ENCODE assay signal across 27 cellular contexts in the genomic region with DNA sequence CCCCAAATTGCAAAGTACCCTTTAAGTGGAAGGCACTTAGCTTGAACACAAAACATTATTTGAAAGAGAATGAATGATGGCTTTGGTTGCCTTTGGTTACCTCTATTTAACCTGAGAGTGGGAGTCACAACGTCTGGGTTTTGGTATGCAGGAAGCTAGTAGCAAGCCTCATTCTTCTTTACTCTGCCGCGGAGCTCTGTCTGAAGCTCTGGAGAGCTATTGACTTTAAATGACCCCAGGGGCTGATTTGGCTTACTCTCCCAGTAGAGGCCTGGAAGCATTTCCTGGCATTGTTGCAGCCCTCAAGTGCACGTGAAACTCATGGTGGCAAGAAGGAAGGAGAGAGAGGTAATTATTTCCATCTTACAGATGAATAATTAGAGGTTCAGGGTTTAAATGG.
A peak's percentile ranks its signal among the peaks of the same experiment; 100 is the strongest.
DNase-seq lines count a peak whose midpoint lies in the region; ATAC-seq and TF ChIP-seq lines count a peak whose summit lies in the region.
"Had no signal": no experiment of that assay in that cellular context is flagged by ENCODE, and none has a peak within 500 bp of the region (broad histone marks: within the 10 kb centered on the region; RNA-seq: fewer than 3 reads in every experiment).

No MANE protein-coding gene starts in this region.

- ATAC-seq in left lung (peak; percentile 84), GM21786 (IDR thresholded peaks at IDR 0.05; ENCODE audit: unreplicated experiment) (no peak), HG02623 (IDR thresholded peaks at IDR 0.05; ENCODE audit: unreplicated experiment) (no peak)
- ATAC-seq: foreskin keratinocyte; HCT116; K562; naive thymus-derived CD4-positive, alpha-beta T cell; stimulated activated naive CD8-positive, alpha-beta T cell treated with anti-CD3 and anti-CD28 coated beads, Interleukin-15, Interleukin-2, amounts not matched to agents 100 U/mL and 50 U/mL, for 24 hours had no signal

- H3K36me3 ChIP-seq in left lung = no peaks in the 10 kb centered on the region
- H3K36me3 ChIP-seq: spleen, thyroid gland had no signal

- no peak overlapping the region for H3K4me3 ChIP-seq in choroid plexus epithelial cell (ENCODE audit: low read depth, low read length)
- no peak overlapping the region for H3K4me3 ChIP-seq in left lung
- H3K4me3 ChIP-seq: dorsolateral prefrontal cortex, K562, spleen, thyroid gland had no signal

- no peaks in the 10 kb centered on the region for H3K9me3 ChIP-seq in left lung
- H3K9me3 ChIP-seq: spleen, thyroid gland had no signal

- no peak overlapping the region for H3K27ac ChIP-seq in left lung
- H3K27ac ChIP-seq: dorsolateral prefrontal cortex, foreskin keratinocyte, spleen, thyroid gland had no signal

- peak; percentile 81 for DNase-seq in M059J (ENCODE audit: low read depth)
- peak; percentile 46 for DNase-seq in NCI-H2227 (lab: John Stamatoyannopoulos, UW; ENCODE audit: unreplicated experiment)
- DNase-seq in choroid plexus epithelial cell (ENCODE audit: low read depth) = peak; percentile 31
- DNase-seq in left lung = no peak
- no peak for DNase-seq in NK-92 (lab: John Stamatoyannopoulos, UW; ENCODE audit: unreplicated experiment)
- DNase-seq in stimulated activated naive CD4-positive, alpha-beta T cell treated with Interleukin-2 at 50 U/mL for 16 hours (lab: John Stamatoyannopoulos, UW) = no peak
- DNase-seq: activated CD4-positive, alpha-beta T cell treated with anti-CD3 and anti-CD28 coated beads, Interleukin-2, amount 50 U/mL, for 48 hours; activated effector memory CD4-positive, alpha-beta T cell treated with anti-CD3 and anti-CD28 coated beads, Interleukin-2, amount 50 U/mL, for 16 hours; caudate nucleus; dorsolateral prefrontal cortex; foreskin keratinocyte; GDM1; kidney glomerular epithelial cell; mesenchymal stem cell; naive thymus-derived CD4-positive, alpha-beta T cell; NCI-H1930; NCI-H524; Right ventricle myocardium superior; spleen; stimulated activated CD4-positive, alpha-beta T cell treated with anti-CD3 and anti-CD28 coated beads, Interleukin-4, amount 100 ng/mL, for 24 hours; stimulated activated naive CD8-positive, alpha-beta T cell treated with anti-CD3 and anti-CD28 coated beads, Interleukin-15, Interleukin-2, amounts not matched to agents 100 U/mL and 50 U/mL, for 24 hours; T-helper 9 cell; thyroid gland had no signal

- H3K27me3 ChIP-seq in left lung = no peaks in the 10 kb centered on the region
- H3K27me3 ChIP-seq: foreskin keratinocyte, spleen, thyroid gland had no signal

- intact Hi-C loops in left lung (cut with DNase I) = no loop called here

- H3K4me1 ChIP-seq in left lung = no peaks in the 10 kb centered on the region
- H3K4me1 ChIP-seq: foreskin keratinocyte, spleen, thyroid gland had no signal

- TF ChIP-seq CTCF in choroid plexus epithelial cell (conservative IDR thresholded peaks at IDR 0.05; ENCODE audit: low read depth, low read length) (no peak), left lung (IDR thresholded peaks at IDR 0.05) (no peak)

Comparison
In these comparisons a context has a peak if more than half of its experiments do, and no peak if none do; other contexts are left out.
1. DNase-seq: peak in M059J (single experiment), NCI-H2227 (single experiment) and choroid plexus epithelial cell (single experiment); none in left lung (0 of 2), NK-92 (single experiment) and stimulated activated naive CD4-positive, alpha-beta T cell treated with Interleukin-2 at 50 U/mL for 16 hours (single experiment).